20 cellular contexts compared by ENCODE assay signal in the genomic region with DNA sequence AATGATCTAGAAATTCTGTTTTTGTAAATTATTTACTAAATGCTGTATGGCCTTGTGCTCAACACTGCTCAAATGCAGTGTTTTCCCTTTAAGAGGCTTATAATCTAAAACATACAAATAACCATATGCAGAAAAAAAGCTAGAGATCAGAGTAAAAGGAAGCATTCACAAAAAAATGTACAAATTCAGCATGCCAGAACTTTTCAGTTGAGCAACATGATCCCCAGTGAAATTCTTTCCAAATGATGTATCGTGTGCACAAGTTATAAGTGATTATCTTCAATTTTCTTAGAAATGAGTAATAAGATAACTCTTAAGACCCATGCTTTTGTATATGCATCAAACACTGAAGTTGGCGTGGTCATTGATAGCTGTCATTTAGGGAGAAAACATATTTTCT. TPM values are rescaled to one million over a fixed set of nuclear protein-coding genes. Genes with fewer than 3 reads are reported as not detected.
DNase-seq lines count a peak whose midpoint lies in the region; ATAC-seq, FAIRE-seq and TF ChIP-seq lines count a peak whose summit lies in the region.
"Had no signal": no experiment of that assay in that cellular context is flagged by ENCODE, and none has a peak within 500 bp of the region (broad histone marks: within the 10 kb centered on the region; RNA-seq: fewer than 3 reads in every experiment).

No MANE protein-coding gene starts in this region.

- H2AK5ac ChIP-seq in trophoblast cell (ENCODE audit: low read length) = no peak overlapping the region

- no peak overlapping the region for H4K91ac ChIP-seq in trophoblast cell (ENCODE audit: low read depth, low read length)

- H2BK12ac ChIP-seq in trophoblast cell (ENCODE audit: low read length) = no peak overlapping the region

- TF ChIP-seq CTCF in astrocyte (IDR thresholded peaks at IDR 0.05; ENCODE audit: insufficient read depth, low read depth, low read length) (no peak), fibroblast of the aortic adventitia (IDR thresholded peaks at IDR 0.05; ENCODE audit: insufficient read depth, low read length) (no peak), psoas muscle (IDR thresholded peaks at IDR 0.05) (no peak)

- H2BK5ac ChIP-seq in trophoblast cell (ENCODE audit: low read depth, low read length, poor library complexity) = no peak overlapping the region

- H3K4me2 ChIP-seq in astrocyte (ENCODE audit: low read length) (no peak overlapping the region), trophoblast cell (ENCODE audit: low read length) (no peak overlapping the region)
- H3K4me2 ChIP-seq: A549 had no signal

- H3K14ac ChIP-seq in trophoblast cell (ENCODE audit: low read length) = no peak overlapping the region

- no peak overlapping the region for H3K23ac ChIP-seq in trophoblast cell (ENCODE audit: low read length)

- H3K27ac ChIP-seq in astrocyte (ENCODE audit: low read depth, low read length) = no peak overlapping the region
- H3K27ac ChIP-seq in trophoblast cell (ENCODE audit: low read depth, low read length) = no peak overlapping the region
- H3K27ac ChIP-seq in psoas muscle = no peak overlapping the region
- H3K27ac ChIP-seq: A549, C4-2B had no signal

- peaks cover 8% of the 10 kb centered on the region for H3K27me3 ChIP-seq in astrocyte (ENCODE audit: insufficient read depth, low read length)
- peaks cover 18% of the 10 kb centered on the region for H3K27me3 ChIP-seq in trophoblast cell (ENCODE audit: insufficient read depth, low read length)
- peaks cover 0 to 32% (median 0%) of the 10 kb centered on the region in 3 donors for H3K27me3 ChIP-seq in psoas muscle (ENCODE audit: insufficient read depth in 3 of 3, low read length in 2 of 3)

- H3K4me3 ChIP-seq in astrocyte (ENCODE audit: insufficient read depth, low read depth, low read length) (no peak overlapping the region), fibroblast of the aortic adventitia (ENCODE audit: low read depth, low read length) (no peak overlapping the region), trophoblast cell (ENCODE audit: low read depth, low read length) (no peak overlapping the region), psoas muscle (no peak overlapping the region)
- H3K4me3 ChIP-seq: A549 had no signal

- H4K8ac ChIP-seq in trophoblast cell (ENCODE audit: low read depth, low read length) = no peak overlapping the region

- no peaks in the 10 kb centered on the region for H4K20me1 ChIP-seq in astrocyte (ENCODE audit: insufficient read depth, low read length)

- no peaks in the 10 kb centered on the region for H3K9me3 Mint-ChIP-seq in astrocyte (ENCODE audit: unreplicated experiment)

- intact Hi-C loops in psoas muscle (cut with DNase I) = no loop called here

- H3K4me1 ChIP-seq in astrocyte (ENCODE audit: insufficient read depth, low read length) (no peaks in the 10 kb centered on the region), trophoblast cell (ENCODE audit: control insufficient read depth in 1 of 2, insufficient read depth in 2 of 2, low read length in 2 of 2) (peaks cover 9 to 11% of the 10 kb centered on the region in 2 experiments), psoas muscle (no peaks in the 10 kb centered on the region)
- H3K4me1 ChIP-seq: A549 had no signal

- H2AFZ ChIP-seq in astrocyte (ENCODE audit: low read depth, low read length) = no peak overlapping the region
- H2AFZ ChIP-seq in trophoblast cell (ENCODE audit: insufficient read depth, low read length, poor library complexity) = no peak overlapping the region

- no peak for DNase-seq in astrocyte (ENCODE audit: low read depth)
- DNase-seq in fibroblast of the aortic adventitia (ENCODE audit: low read depth) = peak; percentile 3
- peak; percentile 37 to 79 for DNase-seq in trophoblast cell
- no peak for DNase-seq in NCI-H510A (lab: John Stamatoyannopoulos, UW)
- DNase-seq in HUDEP-2 (lab: John Stamatoyannopoulos, UW; ENCODE audit: unreplicated experiment in 76 of 76) = no peak
- no peak for DNase-seq in HT-29 (ENCODE audit: low spot score)
- no peak for DNase-seq in psoas muscle
- DNase-seq: DMS 273 treated with DMSO at 0.1 percent for 48 hours, GF-D8, NCI-H187, NCI-H2171, NCI-H446 treated with DMSO at 0.1 percent for 48 hours, NCI-H774, RPMI8226, SIG-M5 had no signal

- no peaks in the 10 kb centered on the region for H3K4me1 Mint-ChIP-seq in astrocyte (ENCODE audit: low read depth, unreplicated experiment)

- no CpG with 5 or more reads among the region's 2 CpGs for WGBS in trophoblast cell (ENCODE audit: extremely low coverage, insufficient coverage, insufficient read length)
- WGBS in psoas muscle, 3 donors = 59 to 75% (median 67%) methylated on average over 2 of the region's 2 CpGs

- H3K4ac ChIP-seq in trophoblast cell (ENCODE audit: low read depth, low read length) = no peak overlapping the region

- H3K18ac ChIP-seq in trophoblast cell (ENCODE audit: low read length) = no peak overlapping the region

- no peaks in the 10 kb centered on the region for H3K36me3 Mint-ChIP-seq in astrocyte (ENCODE audit: low read depth, unreplicated experiment)

- H3K9me3 ChIP-seq in astrocyte (ENCODE audit: insufficient read depth, low read depth, low read length) (no peaks in the 10 kb centered on the region), trophoblast cell (ENCODE audit: insufficient read depth, low read depth, low read length) (no peaks in the 10 kb centered on the region), psoas muscle (no peaks in the 10 kb centered on the region)
- H3K9me3 ChIP-seq: A549 had no signal

- H3K9ac ChIP-seq in astrocyte (ENCODE audit: low read length) (no peak overlapping the region), trophoblast cell (ENCODE audit: low read length) (no peak overlapping the region)

- no peak for ATAC-seq in psoas muscle
- ATAC-seq: A549 had no signal

- no peak overlapping the region for H3K4me3 Mint-ChIP-seq in astrocyte (ENCODE audit: unreplicated experiment)

- no peak overlapping the region for H2BK120ac ChIP-seq in trophoblast cell (ENCODE audit: insufficient read depth, low read length, poor library complexity)

- H3K79me2 ChIP-seq in astrocyte (ENCODE audit: insufficient read depth, low read length) (no peaks in the 10 kb centered on the region), trophoblast cell (ENCODE audit: control insufficient read depth, insufficient read depth, low read length, poor library complexity) (no peaks in the 10 kb centered on the region)

- FAIRE-seq in G401.6 (lab: Jason Lieb, UNC) (peak; percentile 44), astrocyte (lab: Jason Lieb, UNC) (peak; percentile 81)
- FAIRE-seq: A549, GM12892, HTR-8/SVneo had no signal

- peaks cover 22% of the 10 kb centered on the region for H3K27me3 Mint-ChIP-seq in astrocyte (ENCODE audit: low read depth, unreplicated experiment)

- H3K27ac Mint-ChIP-seq in astrocyte (ENCODE audit: unreplicated experiment) = no peak overlapping the region

- H3K36me3 ChIP-seq in astrocyte (ENCODE audit: insufficient read depth, low read length) = no peaks in the 10 kb centered on the region
- no peaks in the 10 kb centered on the region for H3K36me3 ChIP-seq in trophoblast cell (ENCODE audit: control insufficient read depth in 1 of 2, insufficient read depth in 2 of 2, low read length in 2 of 2)
- no peaks in the 10 kb centered on the region for H3K36me3 ChIP-seq in psoas muscle (ENCODE audit: insufficient read depth in 1 of 2, low read depth in 1 of 2)

- no peaks in the 10 kb centered on the region for H3K79me1 ChIP-seq in trophoblast cell (ENCODE audit: low read length)

- no peak overlapping the region for H4K12ac ChIP-seq in trophoblast cell (ENCODE audit: low read depth, low read length)

RNA-seq across cellular contexts. Expression of a gene that starts 5.0 kb away (rescaled TPM):
- total RNA-seq in astrocyte (2.7 and 8.2 TPM in 2 replicates), fibroblast of the aortic adventitia (ENCODE audit: low replicate concordance) (16.4 TPM in 1 of 2 replicates, not detected in the other), psoas muscle (1 to 10 TPM in 3 of 4 donors, under 1 TPM in 1; 0.78 to 2.3 (median 1.8) TPM)
- 28.0 and 29.3 TPM in 2 replicates for polyA plus RNA-seq in trophoblast cell (2013)
- total RNA-seq in HT-29 (2014; rRNA removed; shearing (Covaris generic)) = 0.16 and 1.3 TPM in 2 replicates
- 1 to 10 TPM in 1 of 3 donors, under 1 TPM in 2; 0.43 to 1.9 (median 0.80) TPM for polyA plus RNA-seq in psoas muscle
- polyA plus RNA-seq: A549 had no signal

Comparison
In these comparisons a context has a peak if more than half of its experiments do, and no peak if none do; other contexts are left out.
1. DNase-seq: peak in fibroblast of the aortic adventitia (single experiment) and trophoblast cell (2 of 2); none in astrocyte (single experiment), NCI-H510A (single experiment), HUDEP-2 (0 of 76), HT-29 (single experiment) and psoas muscle (0 of 2).